8 cellular contexts compared by ENCODE assay signal in the genomic region with DNA sequence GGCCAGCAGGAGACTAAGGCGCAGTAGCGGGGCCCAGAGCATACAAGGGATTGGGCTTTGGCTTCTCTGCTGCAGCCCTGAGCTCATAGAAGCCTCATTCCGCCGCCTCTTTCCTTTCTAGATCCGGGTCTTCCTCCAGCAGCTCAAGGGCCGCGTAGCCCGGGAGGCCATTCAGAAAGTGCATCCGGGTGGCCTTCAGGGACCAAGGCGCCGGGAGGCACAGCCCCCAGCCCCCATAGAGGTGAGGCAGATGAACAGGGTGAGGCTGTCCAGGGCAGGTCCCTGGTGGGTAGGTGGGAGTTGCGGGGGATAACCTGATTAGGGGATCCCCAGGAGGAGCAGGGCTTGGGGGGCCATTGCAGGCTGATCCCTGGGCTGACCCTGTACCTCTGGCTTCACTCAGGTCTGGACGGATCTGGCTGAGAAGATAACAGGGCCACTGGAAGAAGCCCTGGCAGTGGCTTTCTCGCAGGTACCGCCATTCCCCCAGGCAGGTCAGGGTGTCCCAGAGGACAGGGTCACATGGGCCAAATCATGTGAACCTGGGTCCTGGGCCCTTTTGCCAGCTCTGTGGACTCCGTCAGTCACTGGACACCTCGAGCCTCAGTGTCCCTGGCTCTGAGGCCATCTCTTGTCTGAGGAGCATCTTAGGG. TPM values are rescaled to one million over a fixed set of nuclear protein-coding genes. Genes with fewer than 3 reads are reported as not detected.
DNase-seq lines count a peak whose midpoint lies in the region; ATAC-seq and TF ChIP-seq lines count a peak whose summit lies in the region.

No MANE protein-coding gene starts in this region.

- no peak for TF ChIP-seq CTCF in WTC11 (IDR thresholded peaks at IDR 0.05)

- H3K36me3 Mint-ChIP-seq in WTC11 = no peaks in the 10 kb centered on the region

- H3K4me3 ChIP-seq in iPS-11a (ENCODE audit: low read depth, low read length) = peak overlapping the region; percentile 37

- 0 out of 2 replicates have a peak overlapping the region, but pooled peaks have one; percentile 71 for H3K27ac Mint-ChIP-seq in WTC11
- peak overlapping the region in 1 of 2 donors; percentile 67 for H3K27ac Mint-ChIP-seq in stimulated activated naive CD8-positive, alpha-beta T cell treated with anti-CD3 and anti-CD28 coated beads, Interleukin-15, amount 100 ng/mL, for 72 hours

- H3K4me3 Mint-ChIP-seq in WTC11 = peak overlapping the region; percentile 72
- H3K4me3 Mint-ChIP-seq in stimulated activated naive CD8-positive, alpha-beta T cell treated with anti-CD3 and anti-CD28 coated beads, Interleukin-15, amount 100 ng/mL, for 72 hours = peak overlapping the region; percentile 84 to 93

- DNase-seq in NCI-H2196 (lab: John Stamatoyannopoulos, UW; ENCODE audit: unreplicated experiment) = peak; percentile 58
- no peak for DNase-seq in NCI-H2196 treated with DMSO at 0.1 percent for 48 hours (lab: John Stamatoyannopoulos, UW; ENCODE audit: unreplicated experiment)
- no peak for DNase-seq in WTC11 (ENCODE audit: low spot score)
- no peak for DNase-seq in stimulated activated naive CD8-positive, alpha-beta T cell treated with anti-CD3 and anti-CD28 coated beads, Interleukin-15, amount 100 ng/mL, for 72 hours
- DNase-seq in NCI-H446 (lab: John Stamatoyannopoulos, UW) = no peak

- peaks cover 7% of the 10 kb centered on the region for H3K4me1 Mint-ChIP-seq in WTC11
- H3K4me1 Mint-ChIP-seq in stimulated activated naive CD8-positive, alpha-beta T cell treated with anti-CD3 and anti-CD28 coated beads, Interleukin-15, amount 100 ng/mL, for 72 hours = peaks cover 74% of the 10 kb centered on the region

- CTCF ChIA-PET in WTC11 (lab: Charles Lee) = interaction anchor here (0.9 to 7.2 kb wide), 16 partner anchors 8 to 240 kb away, joined by 4 to 92 read pairs (median 16); partner anchors contain the start of genes LRRC8E, MAP2K7, TIMM44 and TRAPPC5

- H3K9me3 Mint-ChIP-seq in WTC11 = no peaks in the 10 kb centered on the region
- no peaks in the 10 kb centered on the region for H3K9me3 Mint-ChIP-seq in stimulated activated naive CD8-positive, alpha-beta T cell treated with anti-CD3 and anti-CD28 coated beads, Interleukin-15, amount 100 ng/mL, for 72 hours

- ATAC-seq in WTC11 (no peak), GM19452 (IDR thresholded peaks at IDR 0.05; ENCODE audit: unreplicated experiment) (no peak)
- no peak for ATAC-seq in stimulated activated naive CD8-positive, alpha-beta T cell treated with anti-CD3 and anti-CD28 coated beads, Interleukin-15, amount 100 ng/mL, for 72 hours
- ATAC-seq in activated CD4-positive, CD25-positive, alpha-beta regulatory T cell treated with anti-CD3 and anti-CD28 coated beads, Interleukin-2, amount 50 U/mL, for 24 hours = no peak

- peaks cover 35% of the 10 kb centered on the region for H3K27me3 Mint-ChIP-seq in WTC11 (ENCODE audit: low read depth)
- peaks cover 36% of the 10 kb centered on the region for H3K27me3 Mint-ChIP-seq in stimulated activated naive CD8-positive, alpha-beta T cell treated with anti-CD3 and anti-CD28 coated beads, Interleukin-15, amount 100 ng/mL, for 72 hours

- POLR2A ChIA-PET in WTC11 (lab: Charles Lee) = interaction anchor here (0.6 to 2.0 kb wide), 7 partner anchors 22 to 340 kb away, joined by 3 to 6 read pairs (median 4); partner anchors contain the start of genes CERS4 and TIMM44

TF ChIP-seq in WTC11, 78 proteins besides CTCF, POLR2A, EP300 and RAD21:
- no peak for TF ChIP-seq EMX1 (CRISPR knock-in tag; IDR thresholded peaks at IDR 0.05)
- TF ChIP-seq, protein P1, sequence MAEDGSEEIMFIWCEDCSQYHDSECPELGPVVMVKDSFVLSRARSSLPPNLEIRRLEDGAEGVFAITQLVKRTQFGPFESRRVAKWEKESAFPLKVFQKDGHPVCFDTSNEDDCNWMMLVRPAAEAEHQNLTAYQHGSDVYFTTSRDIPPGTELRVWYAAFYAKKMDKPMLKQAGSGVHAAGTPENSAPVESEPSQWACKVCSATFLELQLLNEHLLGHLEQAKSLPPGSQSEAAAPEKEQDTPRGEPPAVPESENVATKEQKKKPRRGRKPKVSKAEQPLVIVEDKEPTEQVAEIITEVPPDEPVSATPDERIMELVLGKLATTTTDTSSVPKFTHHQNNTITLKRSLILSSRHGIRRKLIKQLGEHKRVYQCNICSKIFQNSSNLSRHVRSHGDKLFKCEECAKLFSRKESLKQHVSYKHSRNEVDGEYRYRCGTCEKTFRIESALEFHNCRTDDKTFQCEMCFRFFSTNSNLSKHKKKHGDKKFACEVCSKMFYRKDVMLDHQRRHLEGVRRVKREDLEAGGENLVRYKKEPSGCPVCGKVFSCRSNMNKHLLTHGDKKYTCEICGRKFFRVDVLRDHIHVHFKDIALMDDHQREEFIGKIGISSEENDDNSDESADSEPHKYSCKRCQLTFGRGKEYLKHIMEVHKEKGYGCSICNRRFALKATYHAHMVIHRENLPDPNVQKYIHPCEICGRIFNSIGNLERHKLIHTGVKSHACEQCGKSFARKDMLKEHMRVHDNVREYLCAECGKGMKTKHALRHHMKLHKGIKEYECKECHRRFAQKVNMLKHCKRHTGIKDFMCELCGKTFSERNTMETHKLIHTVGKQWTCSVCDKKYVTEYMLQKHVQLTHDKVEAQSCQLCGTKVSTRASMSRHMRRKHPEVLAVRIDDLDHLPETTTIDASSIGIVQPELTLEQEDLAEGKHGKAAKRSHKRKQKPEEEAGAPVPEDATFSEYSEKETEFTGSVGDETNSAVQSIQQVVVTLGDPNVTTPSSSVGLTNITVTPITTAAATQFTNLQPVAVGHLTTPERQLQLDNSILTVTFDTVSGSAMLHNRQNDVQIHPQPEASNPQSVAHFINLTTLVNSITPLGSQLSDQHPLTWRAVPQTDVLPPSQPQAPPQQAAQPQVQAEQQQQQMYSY (CRISPR knock-in tag; IDR thresholded peaks at IDR 0.05) = peak; percentile 45

RNA-seq across cellular contexts. Expression of gene SNAPC2, which starts 1.3 kb away (rescaled TPM):
- total RNA-seq in WTC11 (2021) = 23.2 to 24.3 TPM (median 23.7 TPM) in 3 replicates

RNA-seq across cellular contexts. Expression of gene CTXN1, which starts 4.5 kb away (rescaled TPM):
- total RNA-seq in WTC11 (2021) = 41.5 to 48.2 TPM (median 44.3 TPM) in 3 replicates

RNA-seq across cellular contexts. Expression of gene TGFBR3L, which starts 6.8 kb away (rescaled TPM):
- total RNA-seq in WTC11 (2021) = 4.1 to 7.4 TPM (median 6.5 TPM) in 3 replicates

RNA-seq across cellular contexts. Expression of gene MAP2K7, which starts 17.8 kb away (rescaled TPM):
- 39.4 to 46.9 TPM (median 46.3 TPM) in 3 replicates for total RNA-seq in WTC11 (2021)

RNA-seq across cellular contexts. Expression of gene TIMM44, which starts 22.0 kb away (rescaled TPM):
- total RNA-seq in WTC11 (2021) = 103 to 129 TPM (median 103 TPM) in 3 replicates
